ENCODE assay signal across 19 cellular contexts in genomic region chr20:38907918-38908677, GRCh38.
"Had no signal": no experiment of that assay in that cellular context is flagged by ENCODE, and none has a peak within 500 bp of the region (broad histone marks: within the 10 kb centered on the region; RNA-seq: fewer than 3 reads in every experiment).

No MANE protein-coding gene starts in this region.

- ATAC-seq: activated CD4-positive, CD25-positive, alpha-beta regulatory T cell treated with anti-CD3 and anti-CD28 coated beads, Interleukin-2, amount 50 U/mL, for 24 hours; left cardiac atrium; sciatic nerve had no signal

- H3K27me3 Mint-ChIP-seq: activated naive CD8-positive, alpha-beta T cell treated with anti-CD3 and anti-CD28 coated beads, Interleukin-2, amount 10 ng/mL, durations not matched to agents 7 days and 5 days had no signal

- DNase-seq: activated naive CD8-positive, alpha-beta T cell treated with anti-CD3 and anti-CD28 coated beads, Interleukin-2, amount 10 ng/mL, durations not matched to agents 7 days and 5 days; activated T-cell treated with anti-CD3 and anti-CD28 coated beads, Interleukin-2, amount 50 U/mL, for 1 hour; anterior cingulate cortex; brain microvascular endothelial cell; cortex of kidney; effector CD4-positive, alpha-beta T cell; foreskin melanocyte; heart left ventricle; left cardiac atrium; SJCRH30; stimulated activated CD4-positive, alpha-beta T cell treated with anti-CD3 and anti-CD28 coated beads, Interleukin-2, amount 100 ng/mL, for 24 hours; stimulated activated naive CD4-positive, alpha-beta T cell; T-helper 9 cell; transverse colon had no signal

- H3K4me1 ChIP-seq: heart left ventricle, transverse colon had no signal

- H3K36me3 Mint-ChIP-seq: mesothelial cell of epicardium had no signal

- H3K36me3 ChIP-seq: brain microvascular endothelial cell, SJCRH30, transverse colon had no signal

- H3K4me1 Mint-ChIP-seq: mesothelial cell of epicardium, neural crest cell had no signal

- H3K27ac Mint-ChIP-seq: activated naive CD8-positive, alpha-beta T cell treated with anti-CD3 and anti-CD28 coated beads, Interleukin-2, amount 10 ng/mL, durations not matched to agents 7 days and 5 days; mesothelial cell of epicardium had no signal

- H3K27ac ChIP-seq: brain microvascular endothelial cell, heart left ventricle, SJCRH30, transverse colon had no signal

- H3K4me3 Mint-ChIP-seq: activated naive CD8-positive, alpha-beta T cell treated with anti-CD3 and anti-CD28 coated beads, Interleukin-2, amount 10 ng/mL, durations not matched to agents 7 days and 5 days; mesothelial cell of epicardium; neural crest cell had no signal

- H3K4me3 ChIP-seq: heart left ventricle, lung, SJCRH30, transverse colon had no signal

- H3K9me3 ChIP-seq: SJCRH30, transverse colon had no signal

- H3K27me3 ChIP-seq: brain microvascular endothelial cell, heart left ventricle, SJCRH30, transverse colon had no signal
